11 cellular contexts compared by ENCODE assay signal in genomic region chr4:129822708-129823504, GRCh38.
A peak's percentile ranks its signal among the peaks of the same experiment; 100 is the strongest.
DNase-seq lines count a peak whose midpoint lies in the region; ATAC-seq and TF ChIP-seq lines count a peak whose summit lies in the region.
"Had no signal": no experiment of that assay in that cellular context is flagged by ENCODE, and none has a peak within 500 bp of the region (broad histone marks: within the 10 kb centered on the region; RNA-seq: fewer than 3 reads in every experiment).

No MANE protein-coding gene starts in this region.

- no TSS peak for BruUV-seq in HCT116 (replicated peaks; lab: Mats Ljungman, UMichigan)

- H4K91ac ChIP-seq in neuronal stem cell (ENCODE audit: low read depth, low read length, poor library complexity), result no peak overlapping the region

- no peak overlapping the region for H3K23ac ChIP-seq in neuronal stem cell (ENCODE audit: low read depth, low read length, poor library complexity)

- peaks cover 18% of the 10 kb centered on the region for H3K4me1 Mint-ChIP-seq in endodermal cell
- H3K4me1 Mint-ChIP-seq: activated naive CD8-positive, alpha-beta T cell treated with anti-CD3 and anti-CD28 coated beads, Interleukin-2, amount 10 ng/mL, durations not matched to agents 7 days and 5 days; naive B cell had no signal

- POLR2A ChIA-PET in HCT116 (lab: Charles Lee), result no interaction called here

- H3K79me1 ChIP-seq in neuronal stem cell (ENCODE audit: low read depth, low read length), result no peaks in the 10 kb centered on the region

- H3K9me3 ChIP-seq in HCT116 (ENCODE audit: control insufficient read depth in 1 of 2, insufficient read depth in 1 of 2, low read depth in 1 of 2, low read length in 2 of 2) (no peaks in the 10 kb centered on the region), endodermal cell (ENCODE audit: control insufficient read depth, low read length) (no peaks in the 10 kb centered on the region), neuronal stem cell (replicated peaks in 1 of 2; ENCODE audit: control insufficient read depth in 2 of 2, insufficient read depth in 1 of 2, low read depth in 1 of 2, low read length in 2 of 2) (no peaks in the 10 kb centered on the region)

- TF ChIP-seq CTCF in HCT116 (IDR thresholded peaks at IDR 0.05 in 2 of 3, conservative IDR thresholded peaks at IDR 0.05 in 1 of 3; ENCODE audit: borderline replicate concordance in 1 of 3, insufficient read depth in 1 of 3, low read depth in 2 of 3, low read length in 2 of 3) (no peak), endodermal cell (conservative IDR thresholded peaks at IDR 0.05) (no peak)

- WGBS in endodermal cell (ENCODE audit: insufficient coverage in 1 of 2, insufficient read length in 1 of 2), 2 experiments, result 80 to 87% methylated on average over 2 of the region's 2 CpGs
- WGBS in neuronal stem cell (ENCODE audit: extremely low coverage in 2 of 2, insufficient read length in 2 of 2, insufficient replicate concordance in 1 of 2), 2 donors, result no CpG with 5 or more reads among the region's 2 CpGs

- no peak overlapping the region for H2BK12ac ChIP-seq in neuronal stem cell (ENCODE audit: low read length)

- no peak overlapping the region for H4K8ac ChIP-seq in neuronal stem cell (ENCODE audit: low read depth, low read length)

- no peaks in the 10 kb centered on the region for H3K27me3 ChIP-seq in HCT116 (ENCODE audit: insufficient read depth, low read length)
- H3K27me3 ChIP-seq in endodermal cell (ENCODE audit: control insufficient read depth, insufficient read depth, low read length, poor library complexity, severe bottlenecking), result no peaks in the 10 kb centered on the region
- no peaks in the 10 kb centered on the region for H3K27me3 ChIP-seq in neuronal stem cell (ENCODE audit: control insufficient read depth in 3 of 3, insufficient read depth in 3 of 3, low read depth in 1 of 3, low read length in 3 of 3)

- H3K4me1 ChIP-seq in HCT116 (ENCODE audit: control insufficient read depth in 1 of 2, insufficient read depth in 2 of 2, low read length in 2 of 2) (peaks cover 7 to 16% of the 10 kb centered on the region in 2 experiments; a peak in 3 of 4 replicates), endodermal cell (ENCODE audit: control insufficient read depth, insufficient read depth, low read length) (no peaks in the 10 kb centered on the region), neuronal stem cell (ENCODE audit: control insufficient read depth in 2 of 2, insufficient read depth in 1 of 2, low read depth in 1 of 2, low read length in 2 of 2) (no peaks in the 10 kb centered on the region)

- no peaks in the 10 kb centered on the region for H3K9me2 ChIP-seq in HCT116 (ENCODE audit: insufficient read depth)

- H3K36me3 Mint-ChIP-seq in endodermal cell (ENCODE audit: low read depth), result no peaks in the 10 kb centered on the region
- H3K36me3 Mint-ChIP-seq: activated naive CD8-positive, alpha-beta T cell treated with anti-CD3 and anti-CD28 coated beads, Interleukin-2, amount 10 ng/mL, durations not matched to agents 7 days and 5 days; naive B cell had no signal

- H2BK5ac ChIP-seq in neuronal stem cell (ENCODE audit: low read length), result no peak overlapping the region

- H3K4me2 ChIP-seq in HCT116 (ENCODE audit: low read length), result peak overlapping the region; percentile 39
- no peak overlapping the region for H3K4me2 ChIP-seq in neuronal stem cell (ENCODE audit: insufficient read depth, low read length, poor library complexity, severe bottlenecking)

- no peaks in the 10 kb centered on the region for H3K9me3 Mint-ChIP-seq in endodermal cell
- H3K9me3 Mint-ChIP-seq: activated naive CD8-positive, alpha-beta T cell treated with anti-CD3 and anti-CD28 coated beads, Interleukin-2, amount 10 ng/mL, durations not matched to agents 7 days and 5 days had no signal

- H2AK5ac ChIP-seq in neuronal stem cell (ENCODE audit: low read depth, low read length), result no peak overlapping the region

- CTCF ChIA-PET in HCT116 (lab: Charles Lee), result no interaction called here

- no peaks in the 10 kb centered on the region for H4K20me1 ChIP-seq in HCT116 (ENCODE audit: insufficient read depth)

- H3K14ac ChIP-seq in neuronal stem cell (ENCODE audit: low read length), result no peak overlapping the region

- no peak overlapping the region for H3K9ac ChIP-seq in HCT116 (ENCODE audit: low read length)
- no peak overlapping the region for H3K9ac ChIP-seq in endodermal cell (ENCODE audit: extremely low read depth, low read length, poor library complexity, severe bottlenecking)
- H3K9ac ChIP-seq in neuronal stem cell (ENCODE audit: low read depth, low read length, poor library complexity), result no peak overlapping the region

- no peak overlapping the region for H3K4me3 Mint-ChIP-seq in endodermal cell
- H3K4me3 Mint-ChIP-seq: activated naive CD8-positive, alpha-beta T cell treated with anti-CD3 and anti-CD28 coated beads, Interleukin-2, amount 10 ng/mL, durations not matched to agents 7 days and 5 days; HFFc6; naive B cell had no signal

- intact Hi-C loops in HCT116 (cut with micrococcal nuclease), result no loop called here

- no peak overlapping the region for H2BK120ac ChIP-seq in neuronal stem cell (ENCODE audit: low read depth, low read length)

- peak; percentile 55; the same call in 1 of the 2 replicates for ATAC-seq in HCT116
- ATAC-seq in HG03342 (IDR thresholded peaks at IDR 0.05; ENCODE audit: unreplicated experiment), result no peak

- no peaks in the 10 kb centered on the region for H3K79me2 ChIP-seq in HCT116 (ENCODE audit: insufficient read depth, low read length)

- RAD21 ChIA-PET in HCT116 (lab: Charles Lee; ENCODE audit: low non-redundant PET in 1 of 2, low total read pairs in 2 of 2, uncharacterized antibody in 2 of 2, unreplicated experiment in 2 of 2), result no interaction called here

- H2BK15ac ChIP-seq in neuronal stem cell (ENCODE audit: low read length), result no peak overlapping the region

- H3K27ac ChIP-seq in HCT116 (ENCODE audit: low read depth, low read length) (no peak overlapping the region), endodermal cell (ENCODE audit: low read depth, low read length) (peak overlapping the region; percentile 16), neuronal stem cell (replicated peaks; ENCODE audit: low read length) (no peak overlapping the region)

- H2AFZ ChIP-seq in HCT116 (ENCODE audit: low read depth, low read length, poor library complexity, severe bottlenecking) (peak overlapping the region; percentile 3), neuronal stem cell (ENCODE audit: low read length) (no peak overlapping the region)

- no peaks in the 10 kb centered on the region for H3K27me3 Mint-ChIP-seq in endodermal cell (ENCODE audit: insufficient read depth)
- H3K27me3 Mint-ChIP-seq: activated naive CD8-positive, alpha-beta T cell treated with anti-CD3 and anti-CD28 coated beads, Interleukin-2, amount 10 ng/mL, durations not matched to agents 7 days and 5 days; naive B cell had no signal

- DNase-seq in HCT116 (ENCODE audit: low read depth, low spot score) (peak; percentile 53), NCI-H2171 treated with DMSO at 0.1 percent for 48 hours (lab: John Stamatoyannopoulos, UW) (peak; percentile 50), endodermal cell (peak; percentile 53), neuronal stem cell (ENCODE audit: low spot score) (no peak), C1 segment of cervical spinal cord (lab: John Stamatoyannopoulos, UW) (no peak), germinal center (ENCODE audit: low spot score) (no peak), hippocampal formation (lab: John Stamatoyannopoulos, UW) (no peak)
- DNase-seq: activated naive CD8-positive, alpha-beta T cell treated with anti-CD3 and anti-CD28 coated beads, Interleukin-2, amount 10 ng/mL, durations not matched to agents 7 days and 5 days; HFFc6; naive B cell had no signal

- TF ChIP-seq RAD21 in HCT116 (IDR thresholded peaks at IDR 0.05; ENCODE audit: low read depth), result no peak

- H3K27ac Mint-ChIP-seq in endodermal cell, result peak overlapping the region; percentile 41
- H3K27ac Mint-ChIP-seq: activated naive CD8-positive, alpha-beta T cell treated with anti-CD3 and anti-CD28 coated beads, Interleukin-2, amount 10 ng/mL, durations not matched to agents 7 days and 5 days; HFFc6; naive B cell had no signal

- no peak overlapping the region for H3K18ac ChIP-seq in neuronal stem cell (ENCODE audit: low read length)

- H3K4ac ChIP-seq in neuronal stem cell (ENCODE audit: low read length), result peak overlapping the region; percentile 8

- TF ChIP-seq POLR2A in HCT116 (IDR thresholded peaks at IDR 0.05; ENCODE audit: borderline replicate concordance, extremely low read depth, insufficient read depth, insufficient read length), result no peak

- no peak overlapping the region for H3K4me3 ChIP-seq in HCT116 (replicated peaks in 1 of 2; ENCODE audit: low read depth in 1 of 2, low read length in 2 of 2)
- no peak overlapping the region for H3K4me3 ChIP-seq in endodermal cell (ENCODE audit: low read length)
- H3K4me3 ChIP-seq in neuronal stem cell (ENCODE audit: low read length in 2 of 2), result no peak overlapping the region

- H3K36me3 ChIP-seq in HCT116 (ENCODE audit: control insufficient read depth in 1 of 2, insufficient read depth in 2 of 2, low read length in 2 of 2), result no peaks in the 10 kb centered on the region
- H3K36me3 ChIP-seq in endodermal cell (ENCODE audit: control insufficient read depth, insufficient read depth, low read length), result no peaks in the 10 kb centered on the region
- H3K36me3 ChIP-seq in neuronal stem cell (replicated peaks in 1 of 2; ENCODE audit: control insufficient read depth in 2 of 2, insufficient read depth in 2 of 2, low read length in 2 of 2), result no peaks in the 10 kb centered on the region

TF ChIP-seq in HCT116, 20 proteins besides CTCF, POLR2A, EP300 and RAD21 (continues in another document):
- TF ChIP-seq, protein P1, sequence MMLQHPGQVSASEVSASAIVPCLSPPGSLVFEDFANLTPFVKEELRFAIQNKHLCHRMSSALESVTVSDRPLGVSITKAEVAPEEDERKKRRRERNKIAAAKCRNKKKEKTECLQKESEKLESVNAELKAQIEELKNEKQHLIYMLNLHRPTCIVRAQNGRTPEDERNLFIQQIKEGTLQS (IDR thresholded peaks at IDR 0.05), result peak; percentile 45
- no peak for TF ChIP-seq EZH2phosphoT487 (IDR thresholded peaks at IDR 0.05; ENCODE audit: borderline replicate concordance)
- TF ChIP-seq JUND (IDR thresholded peaks at IDR 0.05), result 0 out of 2 replicates have a peak, but pooled peaks have one; percentile 37
- TF ChIP-seq SIN3A (IDR thresholded peaks at IDR 0.05; ENCODE audit: low read depth), result no peak
- no peak for TF ChIP-seq SRF (IDR thresholded peaks at IDR 0.05; ENCODE audit: low read depth)
- TF ChIP-seq EZH2 (IDR thresholded peaks at IDR 0.05), result no peak
- TF ChIP-seq POLR2AphosphoS5 (IDR thresholded peaks at IDR 0.05; ENCODE audit: low read depth, low read length), result 0 out of 2 replicates have a peak, but pooled peaks have one; percentile 38
- peak; percentile 23; the same call in 1 of the 2 replicates for TF ChIP-seq FOSL1 (IDR thresholded peaks at IDR 0.05; ENCODE audit: low read depth)
- TF ChIP-seq ZNF274 (IDR thresholded peaks at IDR 0.05; ENCODE audit: low read depth, low read length), result no peak
- no peak for TF ChIP-seq TCF7L2 (IDR thresholded peaks at IDR 0.05; ENCODE audit: borderline replicate concordance, extremely low read depth, insufficient read depth, insufficient read length)
- TF ChIP-seq CBX3 (IDR thresholded peaks at IDR 0.05; ENCODE audit: low read depth), result no peak
- TF ChIP-seq CEBPB (IDR thresholded peaks at IDR 0.05; ENCODE audit: low read depth), result peak; percentile 80

Comparison
In these comparisons a context has a peak if more than half of its experiments do, and no peak if none do; other contexts are left out.
1. DNase-seq: peak in HCT116 (single experiment), NCI-H2171 treated with DMSO at 0.1 percent for 48 hours (single experiment) and endodermal cell (single experiment); none in neuronal stem cell (single experiment), C1 segment of cervical spinal cord (0 of 14), germinal center (single experiment) and hippocampal formation (0 of 2).